Comparison of ENCODE assay signal across 1 cellular context in genomic region chr5:136717917-136718316, GRCh38.
TF ChIP-seq lines count a peak whose summit lies in the region.

No MANE protein-coding gene starts in this region.

TF ChIP-seq in WTC11, 78 proteins besides CTCF, POLR2A, EP300 and RAD21 (continued from another document):
- TF ChIP-seq ZNF532 (CRISPR knock-in tag; IDR thresholded peaks at IDR 0.05; ENCODE audit: borderline replicate concordance) (no peak), FOXP1 (CRISPR knock-in tag; IDR thresholded peaks at IDR 0.05; ENCODE audit: borderline replicate concordance) (no peak), ATF3 (CRISPR knock-in tag; conservative IDR thresholded peaks at IDR 0.05) (no peak), ZNF138 (CRISPR knock-in tag; conservative IDR thresholded peaks at IDR 0.05) (no peak)
